14 cellular contexts compared by ENCODE assay signal in the genomic region with DNA sequence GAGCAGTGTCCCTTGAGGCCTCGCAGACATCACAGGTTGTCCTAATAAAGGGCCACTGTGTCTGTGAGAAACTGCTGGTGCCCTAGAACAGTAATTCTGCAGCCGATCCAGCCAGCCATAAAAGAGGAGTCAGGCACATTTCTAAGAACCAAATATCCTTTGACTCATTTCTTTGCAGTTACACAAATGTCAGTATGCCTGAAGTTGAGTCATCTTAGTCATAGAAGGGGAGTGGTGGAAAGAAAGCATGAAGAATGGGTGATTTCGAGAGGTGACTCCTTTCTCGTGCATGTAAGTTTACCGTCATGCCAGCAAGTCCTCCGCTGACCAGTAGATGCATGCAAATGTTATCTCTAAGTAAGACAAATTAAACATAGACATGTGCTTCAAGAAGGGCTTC.
DNase-seq lines count a peak whose midpoint lies in the region; ATAC-seq and TF ChIP-seq lines count a peak whose summit lies in the region.
"Had no signal": no experiment of that assay in that cellular context is flagged by ENCODE, and none has a peak within 500 bp of the region (broad histone marks: within the 10 kb centered on the region; RNA-seq: fewer than 3 reads in every experiment).

No MANE protein-coding gene starts in this region.

- H3K9me3 ChIP-seq in breast epithelium: no peaks in the 10 kb centered on the region
- H3K9me3 ChIP-seq: BE2C had no signal

- DNase-seq in MCF 10A (ENCODE audit: unreplicated experiment) (peak; percentile 84), breast epithelium (ENCODE audit: low spot score in 2 of 2) (no peak), RWPE1 (ENCODE audit: low spot score) (peak; percentile 74), epithelial cell of esophagus (ENCODE audit: low read depth) (peak; percentile 93), stromal cell of bone marrow (ENCODE audit: low read depth) (peak; percentile 42), cerebellar cortex (ENCODE audit: low spot score) (no peak), D341Med (ENCODE audit: low spot score) (no peak)
- DNase-seq: BE2C, hippocampal formation, NCI-H1694 treated with DMSO at 0.1 percent for 48 hours, small intestine had no signal

- CTCF ChIA-PET in MCF 10A (lab: Yijun Ruan, JAX): interaction anchor here (2.3 kb wide), 1 partner anchor 357 kb away, joined by 11 read pairs; no protein-coding TSS in a partner anchor
- CTCF ChIA-PET in RWPE1 (lab: Yijun Ruan, JAX): no interaction called here

- no peaks in the 10 kb centered on the region for H3K36me3 Mint-ChIP-seq in MCF 10A (ENCODE audit: insufficient read depth, unreplicated experiment)

- no peaks in the 10 kb centered on the region for H3K27me3 Mint-ChIP-seq in MCF 10A (ENCODE audit: insufficient read depth, unreplicated experiment)

- H3K4me3 Mint-ChIP-seq in MCF 10A (ENCODE audit: unreplicated experiment): peak overlapping the region; percentile 27
- H3K4me3 Mint-ChIP-seq: activated T-helper 1 cell treated with anti-CD3 and anti-CD28 coated beads, Interleukin-12 subunit alpha, Interleukin-12 subunit beta, Interleukin-2, Interleukin-4 antibody, amounts not matched to agents 30 ng/mL and 10 ng/mL and 1 ng/mL, durations not matched to agents 14 hours and 24 hours and 36 hours; dendritic cell treated with granulocyte-macrophage colony-stimulating factor and Interleukin-4, amounts not matched to agents 40 ng/mL and 50 ng/mL, for 4 days had no signal

- H3K36me3 ChIP-seq in breast epithelium: no peaks in the 10 kb centered on the region
- H3K36me3 ChIP-seq: BE2C had no signal

- no peak overlapping the region for H3K27ac ChIP-seq in breast epithelium
- no peak overlapping the region for H3K27ac ChIP-seq in RWPE1

- ATAC-seq in GM19395 (IDR thresholded peaks at IDR 0.05; ENCODE audit: unreplicated experiment): no peak

- TF ChIP-seq CTCF in MCF 10A (IDR thresholded peaks at IDR 0.05; ENCODE audit: unreplicated experiment) (no peak), breast epithelium (IDR thresholded peaks at IDR 0.05) (no peak), RWPE1 (conservative IDR thresholded peaks at IDR 0.05; ENCODE audit: low read depth) (no peak), epithelial cell of esophagus (IDR thresholded peaks at IDR 0.05; ENCODE audit: insufficient read depth, low read depth, low read length, missing control alignments) (no peak)

- H3K27ac Mint-ChIP-seq in MCF 10A (ENCODE audit: low read depth, unreplicated experiment): peak overlapping the region; percentile 50
- H3K27ac Mint-ChIP-seq: activated T-helper 1 cell treated with anti-CD3 and anti-CD28 coated beads, Interleukin-12 subunit alpha, Interleukin-12 subunit beta, Interleukin-2, Interleukin-4 antibody, amounts not matched to agents 30 ng/mL and 10 ng/mL and 1 ng/mL, durations not matched to agents 14 hours and 24 hours and 36 hours; dendritic cell treated with granulocyte-macrophage colony-stimulating factor and Interleukin-4, amounts not matched to agents 40 ng/mL and 50 ng/mL, for 4 days had no signal

- no peak overlapping the region for H3K4me3 ChIP-seq in breast epithelium
- H3K4me3 ChIP-seq in epithelial cell of esophagus (ENCODE audit: low read length): no peak overlapping the region

- H3K9me3 Mint-ChIP-seq in MCF 10A (ENCODE audit: unreplicated experiment): no peaks in the 10 kb centered on the region
- H3K9me3 Mint-ChIP-seq: activated T-helper 1 cell treated with anti-CD3 and anti-CD28 coated beads, Interleukin-12 subunit alpha, Interleukin-12 subunit beta, Interleukin-2, Interleukin-4 antibody, amounts not matched to agents 30 ng/mL and 10 ng/mL and 1 ng/mL, durations not matched to agents 14 hours and 24 hours and 36 hours; dendritic cell treated with granulocyte-macrophage colony-stimulating factor and Interleukin-4, amounts not matched to agents 40 ng/mL and 50 ng/mL, for 4 days had no signal

- H3K4me1 ChIP-seq in breast epithelium: no peaks in the 10 kb centered on the region

- POLR2A ChIA-PET in MCF 10A (lab: Yijun Ruan, JAX): no interaction called here
- POLR2A ChIA-PET in RWPE1 (lab: Yijun Ruan, JAX; ENCODE audit: low non-redundant PET): no interaction called here

- BruUV-seq in MCF 10A (replicated peaks; lab: Mats Ljungman, UMichigan): no TSS peak

- H3K27me3 ChIP-seq in breast epithelium: no peaks in the 10 kb centered on the region
- H3K27me3 ChIP-seq: BE2C had no signal

- intact Hi-C loops in MCF 10A (cut with micrococcal nuclease): loop anchor here (2.0 kb wide), 1 partner anchor 357 kb away; no protein-coding TSS in a partner anchor
- intact Hi-C loops in breast epithelium (cut with DNase I; ENCODE audit: low total_unique reads): no loop called here

- no peak for TF ChIP-seq POLR2A in breast epithelium (IDR thresholded peaks at IDR 0.05)

- peaks cover 13% of the 10 kb centered on the region for H3K4me1 Mint-ChIP-seq in MCF 10A (ENCODE audit: insufficient read depth, unreplicated experiment)

Comparison
In these comparisons a context has a peak if more than half of its experiments do, and no peak if none do; other contexts are left out.
1. DNase-seq: peak in MCF 10A (single experiment), RWPE1 (single experiment), epithelial cell of esophagus (single experiment) and stromal cell of bone marrow (single experiment); none in breast epithelium (0 of 2), cerebellar cortex (single experiment) and D341Med (single experiment).